11 cellular contexts compared by ENCODE assay signal in the genomic region with DNA sequence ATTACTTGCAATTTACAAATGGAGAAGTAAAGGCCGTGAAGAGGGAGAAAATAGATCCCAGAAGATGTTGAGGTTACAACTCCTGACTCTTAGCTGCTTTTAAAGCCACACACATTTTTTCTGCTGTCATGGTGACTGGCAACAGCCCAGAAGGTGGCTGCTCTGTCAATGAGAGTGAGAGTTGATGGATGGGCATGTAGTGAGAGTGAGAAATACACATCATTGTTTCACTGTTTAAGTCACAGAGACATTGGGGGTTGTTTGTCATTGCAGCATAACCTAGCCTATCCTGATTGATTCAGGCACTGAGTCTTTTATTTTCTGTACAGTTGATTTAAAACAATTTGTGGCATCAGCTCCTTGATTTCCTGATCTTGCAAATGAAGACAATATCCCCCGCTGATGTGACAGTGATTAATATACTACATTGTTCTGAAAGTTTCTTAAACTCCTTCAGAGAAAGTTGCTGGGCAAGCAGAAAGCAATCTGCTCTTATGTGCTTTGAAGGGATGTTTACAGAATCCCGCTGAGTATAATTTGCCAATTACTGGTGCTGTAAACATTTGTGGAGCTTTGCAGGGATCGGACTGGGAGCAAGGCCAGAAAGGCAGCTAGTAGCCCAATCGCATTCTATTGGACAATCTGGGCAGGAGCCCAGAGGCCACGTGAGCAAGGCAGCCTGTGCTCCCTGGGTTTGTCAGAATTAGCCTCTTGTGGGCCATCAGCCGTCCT.
DNase-seq lines count a peak whose midpoint lies in the region; ATAC-seq, FAIRE-seq and TF ChIP-seq lines count a peak whose summit lies in the region.
"Had no signal": no experiment of that assay in that cellular context is flagged by ENCODE, and none has a peak within 500 bp of the region (broad histone marks: within the 10 kb centered on the region; RNA-seq: fewer than 3 reads in every experiment).

No MANE protein-coding gene starts in this region.

- TF ChIP-seq CTCF in astrocyte (IDR thresholded peaks at IDR 0.05; ENCODE audit: insufficient read depth, low read depth, low read length) (no peak), left ventricle myocardium inferior (IDR thresholded peaks at IDR 0.05; ENCODE audit: borderline replicate concordance) (no peak)

- H3K27ac ChIP-seq in astrocyte (ENCODE audit: low read depth, low read length) (peak overlapping the region; percentile 58), left ventricle myocardium inferior (replicated peaks) (peak overlapping the region; percentile 65), substantia nigra (ENCODE audit: low read depth, low read length, poor library complexity, severe bottlenecking) (peak overlapping the region; percentile 27)

- DNase-seq in NCI-H1092 treated with DMSO at 0.1 percent for 48 hours (lab: John Stamatoyannopoulos, UW): peak; percentile 84
- DNase-seq in astrocyte (ENCODE audit: low read depth): peak; percentile 80
- peak; percentile 78 for DNase-seq in left ventricle myocardium inferior
- peak in 44 of 49 donors; percentile 9 to 82 (median 52) for DNase-seq in substantia nigra (lab: John Stamatoyannopoulos, UW)
- DNase-seq in activated naive CD8-positive, alpha-beta T cell treated with anti-CD3 and anti-CD28 coated beads, Interleukin-2, amount 50 U/mL, for 24 hours: no peak
- DNase-seq in amniotic stem cell (lab: John Stamatoyannopoulos, UW): no peak
- DNase-seq in cerebellar nuclear complex (lab: John Stamatoyannopoulos, UW): no peak
- DNase-seq: T-helper 1 cell had no signal

- H3K4me2 ChIP-seq in astrocyte (ENCODE audit: low read length): peak overlapping the region; percentile 32

- peaks cover 80% of the 10 kb centered on the region for H3K79me2 ChIP-seq in astrocyte (ENCODE audit: insufficient read depth, low read length)

- ATAC-seq in HG03571 (IDR thresholded peaks at IDR 0.05; ENCODE audit: unreplicated experiment): no peak
- no peak for ATAC-seq in activated naive CD8-positive, alpha-beta T cell treated with anti-CD3 and anti-CD28 coated beads, Interleukin-2, amount 50 U/mL, for 24 hours

- peak overlapping the region; percentile 3 for H3K9ac ChIP-seq in astrocyte (ENCODE audit: low read length)

- peak overlapping the region; percentile 81 for H3K27ac Mint-ChIP-seq in astrocyte (ENCODE audit: unreplicated experiment)
- H3K27ac Mint-ChIP-seq in activated naive CD8-positive, alpha-beta T cell treated with anti-CD3 and anti-CD28 coated beads, Interleukin-2, amount 50 U/mL, for 24 hours: no peak overlapping the region
- H3K27ac Mint-ChIP-seq: progenitor cell of endocrine pancreas had no signal

- no peaks in the 10 kb centered on the region for H3K27me3 Mint-ChIP-seq in astrocyte (ENCODE audit: low read depth, unreplicated experiment)
- H3K27me3 Mint-ChIP-seq in activated naive CD8-positive, alpha-beta T cell treated with anti-CD3 and anti-CD28 coated beads, Interleukin-2, amount 50 U/mL, for 24 hours: peaks cover 5% of the 10 kb centered on the region
- H3K27me3 Mint-ChIP-seq: progenitor cell of endocrine pancreas had no signal

- peak overlapping the region; percentile 42 for H3K4me3 Mint-ChIP-seq in astrocyte (ENCODE audit: unreplicated experiment)
- no peak overlapping the region for H3K4me3 Mint-ChIP-seq in activated naive CD8-positive, alpha-beta T cell treated with anti-CD3 and anti-CD28 coated beads, Interleukin-2, amount 50 U/mL, for 24 hours
- H3K4me3 Mint-ChIP-seq: central memory CD8-positive, alpha-beta T cell had no signal

- FAIRE-seq in astrocyte (lab: Jason Lieb, UNC): no peak

- H3K9me3 Mint-ChIP-seq in astrocyte (ENCODE audit: unreplicated experiment): peaks cover 3% of the 10 kb centered on the region
- peaks cover 8% of the 10 kb centered on the region for H3K9me3 Mint-ChIP-seq in activated naive CD8-positive, alpha-beta T cell treated with anti-CD3 and anti-CD28 coated beads, Interleukin-2, amount 50 U/mL, for 24 hours
- H3K9me3 Mint-ChIP-seq: central memory CD8-positive, alpha-beta T cell had no signal

- peaks cover 3% of the 10 kb centered on the region for H3K9me3 ChIP-seq in astrocyte (ENCODE audit: insufficient read depth, low read depth, low read length)
- H3K9me3 ChIP-seq in left ventricle myocardium inferior (replicated peaks): peaks cover 7% of the 10 kb centered on the region

- H3K27me3 ChIP-seq in astrocyte (ENCODE audit: insufficient read depth, low read length): no peaks in the 10 kb centered on the region
- H3K27me3 ChIP-seq in left ventricle myocardium inferior (ENCODE audit: low read depth): no peaks in the 10 kb centered on the region

- peaks cover 17% of the 10 kb centered on the region for H3K4me1 Mint-ChIP-seq in astrocyte (ENCODE audit: low read depth, unreplicated experiment)
- peaks cover 13% of the 10 kb centered on the region for H3K4me1 Mint-ChIP-seq in activated naive CD8-positive, alpha-beta T cell treated with anti-CD3 and anti-CD28 coated beads, Interleukin-2, amount 50 U/mL, for 24 hours

- H3K4me1 ChIP-seq in astrocyte (ENCODE audit: insufficient read depth, low read length): peaks cover 11% of the 10 kb centered on the region
- H3K4me1 ChIP-seq in left ventricle myocardium inferior: peaks cover 58% of the 10 kb centered on the region

- no peak overlapping the region for H2AFZ ChIP-seq in astrocyte (ENCODE audit: low read depth, low read length)

- H3K4me3 ChIP-seq in astrocyte (ENCODE audit: insufficient read depth, low read depth, low read length): no peak overlapping the region
- no peak overlapping the region for H3K4me3 ChIP-seq in left ventricle myocardium inferior

- peaks cover 40% of the 10 kb centered on the region for H4K20me1 ChIP-seq in astrocyte (ENCODE audit: insufficient read depth, low read length)

- intact Hi-C loops in left ventricle myocardium inferior (cut with micrococcal nuclease): no loop called here

- H3K36me3 Mint-ChIP-seq in astrocyte (ENCODE audit: low read depth, unreplicated experiment): peaks cover 11% of the 10 kb centered on the region
- H3K36me3 Mint-ChIP-seq in activated naive CD8-positive, alpha-beta T cell treated with anti-CD3 and anti-CD28 coated beads, Interleukin-2, amount 50 U/mL, for 24 hours (ENCODE audit: low read depth): peaks cover 5% of the 10 kb centered on the region

- H3K36me3 ChIP-seq in astrocyte (ENCODE audit: insufficient read depth, low read length) (no peaks in the 10 kb centered on the region), left ventricle myocardium inferior (no peaks in the 10 kb centered on the region)

Comparison
In these comparisons a context has a peak if more than half of its experiments do, and no peak if none do; other contexts are left out.
1. DNase-seq: peak in NCI-H1092 treated with DMSO at 0.1 percent for 48 hours (single experiment), astrocyte (single experiment), left ventricle myocardium inferior (single experiment) and substantia nigra (44 of 49); none in activated naive CD8-positive, alpha-beta T cell treated with anti-CD3 and anti-CD28 coated beads, Interleukin-2, amount 50 U/mL, for 24 hours (single experiment), amniotic stem cell (single experiment) and cerebellar nuclear complex (0 of 2).
2. Peak in every context shown above with its lines, with median percentiles within 50 percentile points of each other: H3K27ac ChIP-seq.